In genomic region chr6:96837138-96837971, GRCh38 we compare ENCODE assay signal across 8 cellular contexts. TPM values are rescaled to one million over a fixed set of nuclear protein-coding genes. Genes with fewer than 3 reads are reported as not detected.
A peak's percentile ranks its signal among the peaks of the same experiment; 100 is the strongest.
DNase-seq lines count a peak whose midpoint lies in the region; ATAC-seq and TF ChIP-seq lines count a peak whose summit lies in the region.

A gene with protein sequence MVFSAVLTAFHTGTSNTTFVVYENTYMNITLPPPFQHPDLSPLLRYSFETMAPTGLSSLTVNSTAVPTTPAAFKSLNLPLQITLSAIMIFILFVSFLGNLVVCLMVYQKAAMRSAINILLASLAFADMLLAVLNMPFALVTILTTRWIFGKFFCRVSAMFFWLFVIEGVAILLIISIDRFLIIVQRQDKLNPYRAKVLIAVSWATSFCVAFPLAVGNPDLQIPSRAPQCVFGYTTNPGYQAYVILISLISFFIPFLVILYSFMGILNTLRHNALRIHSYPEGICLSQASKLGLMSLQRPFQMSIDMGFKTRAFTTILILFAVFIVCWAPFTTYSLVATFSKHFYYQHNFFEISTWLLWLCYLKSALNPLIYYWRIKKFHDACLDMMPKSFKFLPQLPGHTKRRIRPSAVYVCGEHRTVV (minus strand): TSS chr6:96837477. CDS start chr6:96799731, 37,746 bp downstream.

- H3K27ac Mint-ChIP-seq in CD4-positive, alpha-beta memory T cell, result peak within 1 kb of the TSS; percentile 49 to 87 (median 77)

- peak within 1 kb of the TSS; percentile 89 to 96 (median 93) for H3K4me3 Mint-ChIP-seq in CD4-positive, alpha-beta memory T cell

- H3K4me1 Mint-ChIP-seq in CD4-positive, alpha-beta memory T cell, result peaks cover 10 to 33% (median 22%) of the 10 kb centered on the region in 4 donors

- CTCF ChIA-PET in CD4-positive, alpha-beta memory T cell (lab: Charles Lee; ENCODE audit: partially characterized antibody), result interaction anchor here (0.6 to 1.2 kb wide), 2 partner anchors 66 to 218 kb away, joined by 3 read pairs; no protein-coding TSS in a partner anchor

- POLR2A ChIA-PET in CD4-positive, alpha-beta memory T cell (lab: Charles Lee; ENCODE audit: partially characterized antibody), result interaction anchor here (1.0 to 2.0 kb wide), 3 partner anchors 31 to 87 kb away, joined by 3 to 14 read pairs (median 6); partner anchors contain the start of gene KLHL32

- peak within 1 kb of the TSS; percentile 51 for H3K9ac ChIP-seq in muscle layer of colon (ENCODE audit: low read length)

- H3K27me3 Mint-ChIP-seq in CD4-positive, alpha-beta memory T cell, result peaks cover 0 to 12% of the 10 kb centered on the region in 2 donors

- H3K4me1 ChIP-seq in CD4-positive, alpha-beta memory T cell (ENCODE audit: insufficient read depth, low read length), result peaks cover 18% of the 10 kb centered on the region
- H3K4me1 ChIP-seq in muscle layer of colon (ENCODE audit: insufficient read depth, low read length), result peaks cover 11% of the 10 kb centered on the region

- peak; percentile 93 for ATAC-seq in GM19328 (IDR thresholded peaks at IDR 0.05; ENCODE audit: unreplicated experiment)
- peak; percentile 97 for ATAC-seq in HG03457 (IDR thresholded peaks at IDR 0.05; ENCODE audit: unreplicated experiment)

- peak within 1 kb of the TSS; percentile 2 to 69 for H3K4me3 ChIP-seq in CD4-positive, alpha-beta memory T cell (ENCODE audit: low read length in 2 of 2)
- H3K4me3 ChIP-seq in muscle layer of colon (ENCODE audit: low read depth in 1 of 2, low read length in 2 of 2), result peak within 1 kb of the TSS; percentile 70 to 72

- no peaks in the 10 kb centered on the region for H3K36me3 ChIP-seq in CD4-positive, alpha-beta memory T cell (ENCODE audit: insufficient read depth, low read length)
- H3K36me3 ChIP-seq in muscle layer of colon (ENCODE audit: insufficient read depth, low read length), result no peaks in the 10 kb centered on the region

- no peaks in the 10 kb centered on the region for H3K9me3 ChIP-seq in CD4-positive, alpha-beta memory T cell (ENCODE audit: control insufficient read depth in 1 of 2, low read length in 2 of 2)
- no peaks in the 10 kb centered on the region for H3K9me3 ChIP-seq in muscle layer of colon (ENCODE audit: low read length)

- DNase-seq in CD4-positive, alpha-beta memory T cell, result peak; percentile 64 to 78 (median 66)
- DNase-seq in NCI-H82 treated with DMSO at 0.1 percent for 48 hours (lab: John Stamatoyannopoulos, UW; ENCODE audit: unreplicated experiment) (peak; percentile 58), erythroblast (lab: John Stamatoyannopoulos, UW) (peak; percentile 82 to 83)
- DNase-seq in activated CD8-positive, alpha-beta memory T cell treated with anti-CD3 and anti-CD28 coated beads, Interleukin-2, amount 50 U/mL, for 48 hours, result peak; percentile 83
- peak; percentile 25 for DNase-seq in stimulated activated CD8-positive, alpha-beta memory T cell treated with anti-CD3 and anti-CD28 coated beads, Interleukin-7, amount 100 ng/mL, for 24 hours (ENCODE audit: low read depth)

- H3K27me3 ChIP-seq in CD4-positive, alpha-beta memory T cell (ENCODE audit: insufficient read depth, low read length), result no peaks in the 10 kb centered on the region
- no peaks in the 10 kb centered on the region for H3K27me3 ChIP-seq in muscle layer of colon (ENCODE audit: control insufficient read depth in 1 of 2, insufficient read depth in 2 of 2, low read length in 2 of 2)

- no peaks in the 10 kb centered on the region for H3K9me3 Mint-ChIP-seq in CD4-positive, alpha-beta memory T cell

- intact Hi-C loops in CD4-positive, alpha-beta memory T cell (cut with micrococcal nuclease), result loop anchor here (1.0 to 2.0 kb wide), 5 partner anchors 47 to 445 kb away; partner anchors contain the start of genes KLHL32, MMS22L and NDUFAF4

- peak; percentile 31 for TF ChIP-seq POLR2A in erythroblast (IDR thresholded peaks at IDR 0.05; ENCODE audit: low read length)

- peaks cover 0 to 6% of the 10 kb centered on the region in 2 donors for H3K36me3 Mint-ChIP-seq in CD4-positive, alpha-beta memory T cell

- H3K27ac ChIP-seq in CD4-positive, alpha-beta memory T cell (ENCODE audit: low read depth, low read length), result peak within 1 kb of the TSS; percentile 3
- H3K27ac ChIP-seq in muscle layer of colon (ENCODE audit: low read depth, low read length), result peak within 1 kb of the TSS; percentile 59

RNA-seq across cellular contexts. Expression of the gene that starts here (rescaled TPM):
- total RNA-seq in CD4-positive, alpha-beta memory T cell, result 1 to 10 TPM; 1.9 TPM
- under 1 TPM; 0.10 to 0.22 TPM for polyA plus RNA-seq in CD4-positive, alpha-beta memory T cell

Comparison
In these comparisons a context has a peak if more than half of its experiments do, and no peak if none do; other contexts are left out.
1. Peak in every context shown above with its lines: DNase-seq, ATAC-seq, H3K4me3 ChIP-seq and H3K27ac ChIP-seq.
2. DNase-seq: peak in every context shown above with its lines; median percentile 83 in activated CD8-positive, alpha-beta memory T cell treated with anti-CD3 and anti-CD28 coated beads, Interleukin-2, amount 50 U/mL, for 48 hours; 82 in erythroblast; 66 in CD4-positive, alpha-beta memory T cell; 58 in NCI-H82 treated with DMSO at 0.1 percent for 48 hours; 25 in stimulated activated CD8-positive, alpha-beta memory T cell treated with anti-CD3 and anti-CD28 coated beads, Interleukin-7, amount 100 ng/mL, for 24 hours.